ENCODE assay signal across 8 cellular contexts in genomic region chr1:212291505-212292134, GRCh38. TPM values are rescaled to one million over a fixed set of nuclear protein-coding genes. Genes with fewer than 3 reads are reported as not detected.
DNase-seq lines count a peak whose midpoint lies in the region; ATAC-seq and TF ChIP-seq lines count a peak whose summit lies in the region.

No MANE protein-coding gene starts in this region.

- H3K36me3 Mint-ChIP-seq in activated T-cell treated with anti-CD3 and anti-CD28 coated beads, Interleukin-2, amount 50 U/mL, for 72 hours (ENCODE audit: insufficient read depth in 2 of 2), result peaks cover under 1 to 1% of the 10 kb centered on the region in 2 donors

- 26 to 31% methylated on average over 6 of the region's 6 CpGs for WGBS in esophagus squamous epithelium, 2 donors

- H3K4me3 Mint-ChIP-seq in activated T-cell treated with anti-CD3 and anti-CD28 coated beads, Interleukin-2, amount 50 U/mL, for 72 hours, result peak overlapping the region; percentile 76 to 77

- ATAC-seq in activated T-cell treated with anti-CD3 and anti-CD28 coated beads, Interleukin-2, amount 50 U/mL, for 72 hours (replicated peaks in 1 of 2), result no peak
- ATAC-seq in HG03139 (IDR thresholded peaks at IDR 0.05; ENCODE audit: unreplicated experiment), result no peak

- H3K27me3 ChIP-seq in esophagus squamous epithelium (no peaks in the 10 kb centered on the region), osteoblast (ENCODE audit: insufficient read depth, low read length) (no peaks in the 10 kb centered on the region)

- H3K4me1 ChIP-seq in esophagus squamous epithelium (peaks cover 22 to 97% (median 44%) of the 10 kb centered on the region in 3 donors), osteoblast (ENCODE audit: insufficient read depth, low read length) (peaks cover 17% of the 10 kb centered on the region)

- H3K36me3 ChIP-seq in esophagus squamous epithelium (no peaks in the 10 kb centered on the region), osteoblast (ENCODE audit: insufficient read depth, low read length) (no peaks in the 10 kb centered on the region)

- H2AFZ ChIP-seq in osteoblast (ENCODE audit: low read length), result no peak overlapping the region

- no peaks in the 10 kb centered on the region for H3K9me3 Mint-ChIP-seq in activated T-cell treated with anti-CD3 and anti-CD28 coated beads, Interleukin-2, amount 50 U/mL, for 72 hours

- no peak overlapping the region for H3K4me3 ChIP-seq in HFF-Myc (replicated peaks; ENCODE audit: low read depth, low read length)
- peak overlapping the region in 1 of 4 donors; percentile 3 for H3K4me3 ChIP-seq in esophagus squamous epithelium
- H3K4me3 ChIP-seq in osteoblast (ENCODE audit: insufficient read depth, low read length), result no peak overlapping the region

- no peak for TF ChIP-seq POLR2A in esophagus squamous epithelium (IDR thresholded peaks at IDR 0.05)

- peak overlapping the region; percentile 83 for H3K27ac Mint-ChIP-seq in activated T-cell treated with anti-CD3 and anti-CD28 coated beads, Interleukin-2, amount 50 U/mL, for 72 hours

- H3K4me2 ChIP-seq in osteoblast (ENCODE audit: insufficient read depth, low read length), result no peak overlapping the region

- H3K27ac ChIP-seq in esophagus squamous epithelium (peak overlapping the region; percentile 51 to 99 (median 62)), osteoblast (ENCODE audit: low read depth, low read length) (no peak overlapping the region)

- TF ChIP-seq CTCF in HFF-Myc (IDR thresholded peaks at IDR 0.05; ENCODE audit: low read depth, low read length, missing control alignments) (peak; percentile 61), esophagus squamous epithelium (IDR thresholded peaks at IDR 0.05) (peak; percentile 57 to 77 (median 62)), osteoblast (IDR thresholded peaks at IDR 0.05; ENCODE audit: extremely low read depth, low read depth, low read length) (peak; percentile 62)

- H3K27me3 Mint-ChIP-seq in activated T-cell treated with anti-CD3 and anti-CD28 coated beads, Interleukin-2, amount 50 U/mL, for 72 hours (ENCODE audit: low read depth), result no peaks in the 10 kb centered on the region

- no peak for DNase-seq in activated T-cell treated with anti-CD3 and anti-CD28 coated beads, Interleukin-2, amount 50 U/mL, for 72 hours
- no peak for DNase-seq in activated T-cell treated with anti-CD3 and anti-CD28 coated beads, Interleukin-2, amount 50 U/mL, for 1 hour
- no peak for DNase-seq in HFF-Myc (ENCODE audit: extremely low read depth, low read depth)
- DNase-seq in NCI-H1105 treated with DMSO at 0.1 percent for 48 hours (lab: John Stamatoyannopoulos, UW), result peak; percentile 93
- DNase-seq in SKM-1 (lab: John Stamatoyannopoulos, UW; ENCODE audit: unreplicated experiment), result peak; percentile 27
- no peak for DNase-seq in esophagus squamous epithelium (lab: John Stamatoyannopoulos, UW)
- no peak for DNase-seq in osteoblast (ENCODE audit: insufficient read length, low spot score, missing footprints)

- H3K9me3 ChIP-seq in esophagus squamous epithelium (no peaks in the 10 kb centered on the region), osteoblast (ENCODE audit: low read depth, low read length) (no peaks in the 10 kb centered on the region)

- intact Hi-C loops in esophagus squamous epithelium (cut with DNase I), result loop anchor here (5.0 kb wide), 1 partner anchor 219 kb away; no protein-coding TSS in a partner anchor

- H3K4me1 Mint-ChIP-seq in activated T-cell treated with anti-CD3 and anti-CD28 coated beads, Interleukin-2, amount 50 U/mL, for 72 hours (ENCODE audit: low read depth), result peaks cover 86% of the 10 kb centered on the region

- H3K79me2 ChIP-seq in osteoblast (ENCODE audit: insufficient read depth, low read length), result peaks cover 91% of the 10 kb centered on the region

- H4K20me1 ChIP-seq in osteoblast (ENCODE audit: insufficient read depth, low read length), result peaks cover 53% of the 10 kb centered on the region

RNA-seq across cellular contexts. Expression of gene PPP2R5A, which starts 6.4 kb away (rescaled TPM):
- 10 to 100 TPM; 43.7 to 52.0 TPM for total RNA-seq in activated T-cell treated with anti-CD3 and anti-CD28 coated beads, Interleukin-2, amount 50 U/mL, for 72 hours
- 10 to 100 TPM; 57.5 to 78.8 (median 63.7) TPM for total RNA-seq in esophagus squamous epithelium
- total RNA-seq in osteoblast, result 21.4 and 24.8 TPM in 2 replicates

Comparison
In these comparisons a context has a peak if more than half of its experiments do, and no peak if none do; other contexts are left out.
1. DNase-seq: peak in NCI-H1105 treated with DMSO at 0.1 percent for 48 hours (single experiment) and SKM-1 (single experiment); none in activated T-cell treated with anti-CD3 and anti-CD28 coated beads, Interleukin-2, amount 50 U/mL, for 72 hours (0 of 2), activated T-cell treated with anti-CD3 and anti-CD28 coated beads, Interleukin-2, amount 50 U/mL, for 1 hour (single experiment), HFF-Myc (single experiment), esophagus squamous epithelium (single experiment) and osteoblast (single experiment).
2. Peak in every context shown above with its lines, with median percentiles within 50 percentile points of each other: CTCF ChIP-seq.